In genomic region chr2:88632569-88632968, GRCh38 we compare ENCODE assay signal across 29 cellular contexts.
"Had no signal": no experiment of that assay in that cellular context is flagged by ENCODE, and none has a peak within 500 bp of the region (broad histone marks: within the 10 kb centered on the region; RNA-seq: fewer than 3 reads in every experiment).

No MANE protein-coding gene starts in this region.

- H3K4me2 ChIP-seq: hepatocyte had no signal

- H3K4me1 ChIP-seq: colonic mucosa, foreskin keratinocyte had no signal

- H3K9me3 Mint-ChIP-seq: dendritic cell treated with granulocyte-macrophage colony-stimulating factor and Interleukin-4, amounts not matched to agents 40 ng/mL and 50 ng/mL, for 4 days; effector memory CD8-positive, alpha-beta T cell; endodermal cell had no signal

- H3K27me3 Mint-ChIP-seq: dendritic cell treated with granulocyte-macrophage colony-stimulating factor and Interleukin-4, amounts not matched to agents 40 ng/mL and 50 ng/mL, for 4 days; effector memory CD8-positive, alpha-beta T cell had no signal

- H3K79me2 ChIP-seq: hepatocyte had no signal

- FAIRE-seq: colon, endometrium, endothelial cell of umbilical vein, frontal cortex had no signal

- H3K9me3 ChIP-seq: colonic mucosa, esophagus muscularis mucosa, esophagus squamous epithelium, gastrocnemius medialis, gastroesophageal sphincter, heart left ventricle, heart right ventricle had no signal

- H3K4me3 ChIP-seq: colonic mucosa, coronary artery, dorsolateral prefrontal cortex, esophagus muscularis mucosa, esophagus squamous epithelium, gastrocnemius medialis, gastroesophageal sphincter, heart left ventricle, heart right ventricle, hepatocyte had no signal

- H3K27ac ChIP-seq: colonic mucosa, coronary artery, dorsolateral prefrontal cortex, epithelial cell of prostate, esophagus muscularis mucosa, esophagus squamous epithelium, foreskin keratinocyte, gastrocnemius medialis, gastroesophageal sphincter, heart left ventricle, heart right ventricle, hepatocyte had no signal

- H3K36me3 ChIP-seq: colonic mucosa, esophagus muscularis mucosa, esophagus squamous epithelium, gastrocnemius medialis, gastroesophageal sphincter, heart left ventricle, heart right ventricle had no signal

- H3K4me3 Mint-ChIP-seq: dendritic cell treated with granulocyte-macrophage colony-stimulating factor and Interleukin-4, amounts not matched to agents 40 ng/mL and 50 ng/mL, for 4 days; effector memory CD8-positive, alpha-beta T cell; endodermal cell had no signal

- DNase-seq: colonic mucosa; cortex of kidney; dermis blood vessel endothelial cell; dorsolateral prefrontal cortex; effector CD4-positive, alpha-beta T cell; effector CD8-positive, alpha-beta T cell; effector memory CD4-positive, alpha-beta T cell; effector memory CD8-positive, alpha-beta T cell; endodermal cell; esophagus squamous epithelium; foreskin fibroblast; foreskin keratinocyte; foreskin melanocyte; gastrocnemius medialis; glutamatergic neuron; head of caudate nucleus; heart left ventricle; heart right ventricle had no signal

- ATAC-seq: effector memory CD8-positive, alpha-beta T cell; esophagus mucosa; foreskin keratinocyte; gastrocnemius medialis; gastroesophageal sphincter; heart left ventricle; heart right ventricle had no signal

- H3K27me3 ChIP-seq: colonic mucosa, esophagus muscularis mucosa, esophagus squamous epithelium, gastrocnemius medialis, gastroesophageal sphincter, heart left ventricle, heart right ventricle, hepatocyte had no signal

- H2AFZ ChIP-seq: hepatocyte had no signal

- H3K27ac Mint-ChIP-seq: dendritic cell treated with granulocyte-macrophage colony-stimulating factor and Interleukin-4, amounts not matched to agents 40 ng/mL and 50 ng/mL, for 4 days; effector memory CD8-positive, alpha-beta T cell; endodermal cell had no signal
